In genomic region chr1:27487927-27488522, GRCh38 we compare ENCODE assay signal across 1 cellular context.
TF ChIP-seq lines count a peak whose summit lies in the region.

No MANE protein-coding gene starts in this region.

TF ChIP-seq in WTC11, 78 proteins besides CTCF, POLR2A, EP300 and RAD21 (continued from another document):
- TF ChIP-seq ZSCAN18 (CRISPR knock-in tag; IDR thresholded peaks at IDR 0.05) (no peak), CREM (CRISPR knock-in tag; IDR thresholded peaks at IDR 0.05) (no peak), ELF4 (CRISPR knock-in tag; IDR thresholded peaks at IDR 0.05; ENCODE audit: low read depth) (no peak)
